In genomic region chr14:68607081-68607851, GRCh38 we compare ENCODE assay signal across 9 cellular contexts.
A peak's percentile ranks its signal among the peaks of the same experiment; 100 is the strongest.
DNase-seq lines count a peak whose midpoint lies in the region; ATAC-seq and TF ChIP-seq lines count a peak whose summit lies in the region.
"Had no signal": no experiment of that assay in that cellular context is flagged by ENCODE, and none has a peak within 500 bp of the region (broad histone marks: within the 10 kb centered on the region; RNA-seq: fewer than 3 reads in every experiment).

No MANE protein-coding gene starts in this region.

- no peak overlapping the region for H3K9ac ChIP-seq in rectal smooth muscle tissue (ENCODE audit: low read length)

- ATAC-seq in left ventricle myocardium superior (peak; percentile 41), GM19328 (IDR thresholded peaks at IDR 0.05; ENCODE audit: unreplicated experiment) (no peak)

- peak overlapping the region; percentile 86 for H3K27ac Mint-ChIP-seq in Caco-2 (ENCODE audit: unreplicated experiment)

- H3K27me3 ChIP-seq in Caco-2 (replicated peaks; ENCODE audit: control insufficient read depth, insufficient read depth, low read length): no peaks in the 10 kb centered on the region
- H3K27me3 ChIP-seq in rectal smooth muscle tissue (ENCODE audit: control insufficient read depth, insufficient read depth, low read length): no peaks in the 10 kb centered on the region

- peaks cover 5% of the 10 kb centered on the region for H3K36me3 Mint-ChIP-seq in Caco-2 (ENCODE audit: insufficient read depth, unreplicated experiment)

- H3K4me3 Mint-ChIP-seq in Caco-2 (ENCODE audit: unreplicated experiment): no peak overlapping the region

- intact Hi-C loops in Caco-2 (cut with micrococcal nuclease; ENCODE audit: unreplicated experiment): no loop called here
- intact Hi-C loops in left ventricle myocardium superior (cut with micrococcal nuclease): no loop called here

- peaks cover 3% of the 10 kb centered on the region; the same call in 1 of the 2 replicates for H3K9me3 ChIP-seq in Caco-2

- H3K4me3 ChIP-seq in Caco-2 (ENCODE audit: low read depth, low read length) (no peak overlapping the region), rectal smooth muscle tissue (ENCODE audit: low read length) (peak overlapping the region; percentile 16)

- H3K4me1 Mint-ChIP-seq in Caco-2 (ENCODE audit: low read depth, unreplicated experiment): peaks cover 15% of the 10 kb centered on the region

- H3K4me1 ChIP-seq in Caco-2 (peaks cover 18% of the 10 kb centered on the region), rectal smooth muscle tissue (ENCODE audit: control insufficient read depth, insufficient read depth, low read length) (peaks cover 26% of the 10 kb centered on the region)

- H3K27me3 Mint-ChIP-seq in Caco-2 (ENCODE audit: insufficient read depth, unreplicated experiment): no peaks in the 10 kb centered on the region

- DNase-seq in Caco-2 (no peak), UCSD-AML1 (lab: John Stamatoyannopoulos, UW; ENCODE audit: unreplicated experiment) (peak; percentile 88), left ventricle myocardium superior (peak; percentile 49), anterior cingulate cortex (lab: John Stamatoyannopoulos, UW) (no peak), activated gamma-delta T cell (lab: John Stamatoyannopoulos, UW) (no peak), HuH-7.5 (ENCODE audit: low spot score) (no peak)
- DNase-seq: NCI-H226 had no signal

- BruUV-seq in Caco-2 (replicated peaks; lab: Mats Ljungman, UMichigan): no TSS peak

- H3K36me3 ChIP-seq in Caco-2 (ENCODE audit: control insufficient read depth, insufficient read depth, low read length): no peaks in the 10 kb centered on the region
- H3K36me3 ChIP-seq in rectal smooth muscle tissue (ENCODE audit: control insufficient read depth, insufficient read depth, low read length): no peaks in the 10 kb centered on the region

- POLR2A ChIA-PET in Caco-2 (lab: Charles Lee): no interaction called here

- CTCF ChIA-PET in Caco-2 (lab: Charles Lee): no interaction called here

- H3K27ac ChIP-seq in rectal smooth muscle tissue (ENCODE audit: low read depth, low read length): peak overlapping the region; percentile 85

- H3K9me3 Mint-ChIP-seq in Caco-2 (ENCODE audit: unreplicated experiment): peaks cover 3% of the 10 kb centered on the region

- no peak for TF ChIP-seq CTCF in Caco-2 (IDR thresholded peaks at IDR 0.05; ENCODE audit: insufficient read depth in 1 of 2, low read depth in 1 of 2, low read length in 1 of 2, severe bottlenecking in 1 of 2, unreplicated experiment in 1 of 2)

Comparison
In these comparisons a context has a peak if more than half of its experiments do, and no peak if none do; other contexts are left out.
1. DNase-seq: peak in UCSD-AML1 (single experiment) and left ventricle myocardium superior (single experiment); none in Caco-2 (0 of 2), anterior cingulate cortex (0 of 58), activated gamma-delta T cell (single experiment) and HuH-7.5 (single experiment).